In the genomic region with DNA sequence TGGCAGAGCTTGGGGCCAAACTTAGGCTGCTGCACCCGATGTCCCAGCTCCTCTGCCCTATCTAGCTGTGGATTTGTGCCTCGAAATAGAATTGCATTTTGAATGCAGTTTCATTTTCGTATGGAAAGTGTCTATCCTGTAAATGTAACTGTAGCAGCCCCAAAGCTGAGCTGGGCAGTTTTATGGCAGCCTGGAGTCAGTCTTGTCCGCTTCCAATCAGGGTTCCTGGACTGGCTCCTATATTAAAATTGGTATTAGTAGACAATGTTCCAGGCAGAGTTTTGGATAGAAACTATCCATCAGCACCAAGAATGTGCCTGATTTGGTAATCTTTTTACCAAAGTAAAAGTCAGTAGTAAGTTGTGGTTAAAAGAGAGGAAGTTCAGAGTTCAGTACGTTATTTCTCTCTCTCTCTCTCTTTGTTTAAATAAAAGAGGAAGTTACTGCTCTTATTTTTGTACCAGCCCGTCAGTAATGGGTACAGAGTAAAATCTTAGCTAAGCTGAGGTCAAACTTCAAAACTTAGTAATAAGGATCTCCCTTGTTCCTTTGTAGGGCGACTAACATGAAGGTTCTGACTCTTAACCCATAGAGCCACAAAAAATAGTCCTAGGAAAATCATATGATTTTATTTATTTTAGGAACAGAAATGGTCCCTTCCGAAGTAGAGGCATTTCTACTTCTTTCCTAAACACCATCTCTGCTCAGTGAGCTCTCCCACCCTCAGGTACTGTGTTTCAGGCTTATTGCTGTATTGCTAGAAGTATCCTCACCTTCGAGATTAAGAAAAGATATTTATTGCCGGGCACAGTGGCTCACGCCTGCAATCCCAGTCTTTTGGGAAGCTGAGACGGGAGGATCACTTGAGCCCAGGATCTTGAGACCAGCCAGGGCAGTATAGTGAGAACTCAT, we compare ENCODE assay signal across 9 cellular contexts. TPM values are rescaled to one million over a fixed set of nuclear protein-coding genes. Genes with fewer than 3 reads are reported as not detected.
DNase-seq lines count a peak whose midpoint lies in the region; ATAC-seq, FAIRE-seq and TF ChIP-seq lines count a peak whose summit lies in the region.
"Had no signal": no experiment of that assay in that cellular context is flagged by ENCODE, and none has a peak within 500 bp of the region (broad histone marks: within the 10 kb centered on the region; RNA-seq: fewer than 3 reads in every experiment).

No MANE protein-coding gene starts in this region.

- no peak for DNase-seq in GM12891 (ENCODE audit: insufficient read length, low spot score)
- peak; percentile 90 for DNase-seq in KBM-7
- DNase-seq in stimulated activated CD8-positive, alpha-beta memory T cell treated with anti-CD3 and anti-CD28 coated beads, Interleukin-4, amount 100 ng/mL, for 48 hours, result no peak
- no peak for DNase-seq in COLO668 (lab: John Stamatoyannopoulos, UW; ENCODE audit: unreplicated experiment)
- no peak for DNase-seq in UCSD-AML1 (lab: John Stamatoyannopoulos, UW; ENCODE audit: unreplicated experiment)
- no peak for DNase-seq in NCI-H524 (lab: John Stamatoyannopoulos, UW)
- DNase-seq: IMR-90 had no signal

- no peaks in the 10 kb centered on the region for H3K27me3 Mint-ChIP-seq in dendritic cell treated with granulocyte-macrophage colony-stimulating factor and Interleukin-4, amounts not matched to agents 40 ng/mL and 50 ng/mL, for 4 days

- H3K27ac Mint-ChIP-seq in dendritic cell treated with granulocyte-macrophage colony-stimulating factor and Interleukin-4, amounts not matched to agents 40 ng/mL and 50 ng/mL, for 4 days, result peak overlapping the region; percentile 72

- FAIRE-seq in GM12891 (lab: Jason Lieb, UNC), result peak; percentile 86

- in situ Hi-C loops in KBM-7 (cut with MboI; ENCODE audit: low pct_unique_long_range_greater_than_20kb, low sequenced_read_pairs), result no loop called here

- intact Hi-C loops in dendritic cell treated with granulocyte-macrophage colony-stimulating factor and Interleukin-4, amounts not matched to agents 40 ng/mL and 50 ng/mL, for 4 days (cut with micrococcal nuclease), result loop anchor here (10.0 kb wide), 1 partner anchor 59 kb away; no protein-coding TSS in a partner anchor

- peaks cover 76% of the 10 kb centered on the region for H3K4me1 Mint-ChIP-seq in dendritic cell treated with granulocyte-macrophage colony-stimulating factor and Interleukin-4, amounts not matched to agents 40 ng/mL and 50 ng/mL, for 4 days (ENCODE audit: low read depth)

- no peaks in the 10 kb centered on the region for H3K36me3 Mint-ChIP-seq in dendritic cell treated with granulocyte-macrophage colony-stimulating factor and Interleukin-4, amounts not matched to agents 40 ng/mL and 50 ng/mL, for 4 days (ENCODE audit: low read depth)

- TF ChIP-seq POLR2A in GM12891 (IDR thresholded peaks at IDR 0.05; ENCODE audit: low read depth, low read length), result no peak

- H3K9me3 Mint-ChIP-seq in dendritic cell treated with granulocyte-macrophage colony-stimulating factor and Interleukin-4, amounts not matched to agents 40 ng/mL and 50 ng/mL, for 4 days, result no peaks in the 10 kb centered on the region

- ATAC-seq in GM21515 (IDR thresholded peaks at IDR 0.05; ENCODE audit: unreplicated experiment), result peak; percentile 71

- peak overlapping the region; percentile 65 for H3K4me3 Mint-ChIP-seq in dendritic cell treated with granulocyte-macrophage colony-stimulating factor and Interleukin-4, amounts not matched to agents 40 ng/mL and 50 ng/mL, for 4 days

TF ChIP-seq in GM12891, 5 proteins besides CTCF, POLR2A, EP300 and RAD21:
- no peak for TF ChIP-seq TAF1 (IDR thresholded peaks at IDR 0.05; ENCODE audit: low read depth, low read length)
- no peak for TF ChIP-seq POLR2AphosphoS5 (IDR thresholded peaks at IDR 0.05; ENCODE audit: low read depth, low read length)
- peak; percentile 83; the same call in 1 of the 2 replicates for TF ChIP-seq POU2F2 (IDR thresholded peaks at IDR 0.05; ENCODE audit: low read depth, low read length)
- TF ChIP-seq SPI1 (IDR thresholded peaks at IDR 0.05; ENCODE audit: low read depth, low read length), result peak; percentile 83
- no peak for TF ChIP-seq PAX5 (IDR thresholded peaks at IDR 0.05; ENCODE audit: insufficient read depth, low read length, severe bottlenecking)

RNA-seq across cellular contexts. Expression of a gene that starts 28.0 kb away (rescaled TPM):
- 98.4 TPM for polyA plus RNA-seq in GM12891 (2012; ENCODE audit: low read depth, missing spikeins)
- polyA plus RNA-seq: IMR-90 had no signal
